In the genomic region with DNA sequence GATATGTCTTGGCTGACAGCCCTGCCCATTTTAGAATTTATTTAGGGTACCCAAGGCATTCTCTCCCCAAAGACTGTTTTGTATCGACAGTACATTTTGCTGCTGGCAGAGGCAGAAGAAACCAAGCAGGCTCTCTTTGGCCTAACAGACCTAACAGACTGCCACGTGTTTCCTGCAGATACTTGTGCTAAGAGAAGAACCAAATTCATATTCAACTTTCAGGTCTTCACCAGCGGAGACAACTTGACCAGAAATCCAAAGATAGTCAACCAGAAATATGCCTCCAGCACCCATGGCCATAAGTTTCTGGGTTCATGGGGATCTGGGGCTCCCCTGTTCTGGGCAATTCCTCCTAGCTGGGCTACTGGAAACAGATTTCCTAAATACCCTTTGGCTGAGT, we compare ENCODE assay signal across 15 cellular contexts.
A peak's percentile ranks its signal among the peaks of the same experiment; 100 is the strongest.
DNase-seq lines count a peak whose midpoint lies in the region; ATAC-seq and TF ChIP-seq lines count a peak whose summit lies in the region.
"Had no signal": no experiment of that assay in that cellular context is flagged by ENCODE, and none has a peak within 500 bp of the region (broad histone marks: within the 10 kb centered on the region; RNA-seq: fewer than 3 reads in every experiment).

No MANE protein-coding gene starts in this region.

- no peaks in the 10 kb centered on the region for H3K79me2 ChIP-seq in Loucy (ENCODE audit: insufficient read depth, low read length)

- no peak overlapping the region for H3K4me3 ChIP-seq in heart right ventricle
- H3K4me3 ChIP-seq in Loucy (ENCODE audit: low read length, poor library complexity, severe bottlenecking) = peak overlapping the region; percentile 0
- H3K4me3 ChIP-seq in adipocyte (ENCODE audit: low read length) = no peak overlapping the region
- H3K4me3 ChIP-seq in esophagus muscularis mucosa = no peak overlapping the region
- H3K4me3 ChIP-seq: BLaER1 had no signal

- H3K9me3 ChIP-seq in heart right ventricle = no peaks in the 10 kb centered on the region
- no peaks in the 10 kb centered on the region for H3K9me3 ChIP-seq in Loucy (ENCODE audit: insufficient read depth, low read depth, low read length)
- H3K9me3 ChIP-seq in adipocyte (ENCODE audit: control insufficient read depth, low read length) = no peaks in the 10 kb centered on the region
- H3K9me3 ChIP-seq in esophagus muscularis mucosa = no peaks in the 10 kb centered on the region
- H3K9me3 ChIP-seq: BLaER1 had no signal

- no peaks in the 10 kb centered on the region for H3K27me3 ChIP-seq in heart right ventricle
- H3K27me3 ChIP-seq in Loucy (ENCODE audit: insufficient read depth, low read length, poor library complexity, severe bottlenecking) = no peaks in the 10 kb centered on the region
- no peaks in the 10 kb centered on the region for H3K27me3 ChIP-seq in adipocyte (replicated peaks; ENCODE audit: control insufficient read depth, insufficient read depth, low read length)
- H3K27me3 ChIP-seq in esophagus muscularis mucosa = no peaks in the 10 kb centered on the region
- H3K27me3 ChIP-seq: BLaER1 had no signal

- TF ChIP-seq POLR2A in esophagus muscularis mucosa (IDR thresholded peaks at IDR 0.05; ENCODE audit: low read depth) = no peak

- no peaks in the 10 kb centered on the region for H3F3A ChIP-seq in Loucy (ENCODE audit: low read depth)

- H3K36me3 ChIP-seq in heart right ventricle (no peaks in the 10 kb centered on the region), Loucy (ENCODE audit: insufficient read depth, low read length) (no peaks in the 10 kb centered on the region), adipocyte (ENCODE audit: control insufficient read depth, insufficient read depth, low read length, severe bottlenecking) (no peaks in the 10 kb centered on the region), esophagus muscularis mucosa (no peaks in the 10 kb centered on the region)
- H3K36me3 ChIP-seq: BLaER1 had no signal

- H2AFZ ChIP-seq in Loucy (ENCODE audit: low read length) = peak overlapping the region; percentile 87

- no peaks in the 10 kb centered on the region for H3K36me3 Mint-ChIP-seq in neural crest cell (ENCODE audit: low read depth)

- peaks cover 29% of the 10 kb centered on the region for H3K4me1 Mint-ChIP-seq in neural crest cell
- H3K4me1 Mint-ChIP-seq: CD8-positive, alpha-beta memory T cell had no signal

- no peaks in the 10 kb centered on the region for H3K4me1 ChIP-seq in heart right ventricle
- peaks cover 17% of the 10 kb centered on the region for H3K4me1 ChIP-seq in Loucy (ENCODE audit: insufficient read depth, low read length, poor library complexity, severe bottlenecking)
- peaks cover 17% of the 10 kb centered on the region for H3K4me1 ChIP-seq in adipocyte (ENCODE audit: control insufficient read depth, insufficient read depth, low read length)
- no peaks in the 10 kb centered on the region for H3K4me1 ChIP-seq in esophagus muscularis mucosa
- H3K4me1 ChIP-seq: BLaER1 had no signal

- peak overlapping the region; percentile 29 for H3K27ac Mint-ChIP-seq in neural crest cell (ENCODE audit: unreplicated experiment)
- H3K27ac Mint-ChIP-seq: CD8-positive, alpha-beta memory T cell had no signal

- no peak overlapping the region for H3K4me3 Mint-ChIP-seq in neural crest cell
- H3K4me3 Mint-ChIP-seq: CD8-positive, alpha-beta memory T cell; H9 had no signal

- peak; percentile 22 for ATAC-seq in Right ventricle myocardium superior (ENCODE audit: poor library complexity)
- ATAC-seq in heart right ventricle = no peak
- ATAC-seq in HG03469 (IDR thresholded peaks at IDR 0.05; ENCODE audit: unreplicated experiment) = no peak

- DNase-seq in Right ventricle myocardium superior (no peak), heart right ventricle (no peak), adipocyte (ENCODE audit: low read depth) (no peak), neural crest cell (ENCODE audit: low read depth, low spot score) (no peak), esophagus muscularis mucosa (ENCODE audit: extremely low spot score) (no peak)
- DNase-seq in activated CD4-positive, CD25-positive, alpha-beta regulatory T cell treated with anti-CD3 and anti-CD28 coated beads, Interleukin-2, amount 50 U/mL, for 72 hours = no peak
- DNase-seq: 8988T; AML-193; CD8-positive, alpha-beta memory T cell; GF-D8; GOT3; H9 had no signal

- 62 to 66% methylated on average over 3 of the region's 3 CpGs for WGBS in heart right ventricle, 2 donors
- WGBS in esophagus muscularis mucosa = 78% methylated on average over 3 of the region's 3 CpGs

- no peak for TF ChIP-seq CTCF in heart right ventricle (IDR thresholded peaks at IDR 0.05)
- no peak for TF ChIP-seq CTCF in Loucy (conservative IDR thresholded peaks at IDR 0.05; ENCODE audit: low read length)
- TF ChIP-seq CTCF in neural crest cell (conservative IDR thresholded peaks at IDR 0.05) = no peak
- no peak for TF ChIP-seq CTCF in esophagus muscularis mucosa (IDR thresholded peaks at IDR 0.05)

- no peak overlapping the region for H3K27ac ChIP-seq in heart right ventricle
- H3K27ac ChIP-seq in esophagus muscularis mucosa (replicated peaks in 1 of 4) = no peak overlapping the region
- H3K27ac ChIP-seq: BLaER1 had no signal

- H4K20me1 ChIP-seq in Loucy (ENCODE audit: insufficient read depth, low read length, poor library complexity, severe bottlenecking) = no peaks in the 10 kb centered on the region
- H4K20me1 ChIP-seq: BLaER1 had no signal

- H3K9me2 ChIP-seq in Loucy (replicated peaks; ENCODE audit: low read depth, low read length) = no peaks in the 10 kb centered on the region

- H3K9ac ChIP-seq in Loucy (ENCODE audit: low read depth, low read length, poor library complexity, severe bottlenecking) (peak overlapping the region; percentile 32), adipocyte (ENCODE audit: low read length) (peak overlapping the region; percentile 35)
- H3K9ac ChIP-seq: BLaER1 had no signal

- H3K27me3 Mint-ChIP-seq in neural crest cell (ENCODE audit: low read depth) = no peaks in the 10 kb centered on the region

- peaks cover 4% of the 10 kb centered on the region for H3K9me3 Mint-ChIP-seq in neural crest cell
- H3K9me3 Mint-ChIP-seq: CD8-positive, alpha-beta memory T cell; H9 had no signal

- no peak for TF ChIP-seq EP300 in esophagus muscularis mucosa (IDR thresholded peaks at IDR 0.05)

- intact Hi-C loops in Right ventricle myocardium superior (cut with DNase I) (no loop called here), heart right ventricle (cut with DNase I) (no loop called here), esophagus muscularis mucosa (cut with DNase I) (no loop called here)

- H3K4me2 ChIP-seq in Loucy (ENCODE audit: low read depth, low read length, poor library complexity, severe bottlenecking) = peak overlapping the region; percentile 41
- H3K4me2 ChIP-seq: BLaER1 had no signal
